ENCODE assay signal across 14 cellular contexts in the genomic region with DNA sequence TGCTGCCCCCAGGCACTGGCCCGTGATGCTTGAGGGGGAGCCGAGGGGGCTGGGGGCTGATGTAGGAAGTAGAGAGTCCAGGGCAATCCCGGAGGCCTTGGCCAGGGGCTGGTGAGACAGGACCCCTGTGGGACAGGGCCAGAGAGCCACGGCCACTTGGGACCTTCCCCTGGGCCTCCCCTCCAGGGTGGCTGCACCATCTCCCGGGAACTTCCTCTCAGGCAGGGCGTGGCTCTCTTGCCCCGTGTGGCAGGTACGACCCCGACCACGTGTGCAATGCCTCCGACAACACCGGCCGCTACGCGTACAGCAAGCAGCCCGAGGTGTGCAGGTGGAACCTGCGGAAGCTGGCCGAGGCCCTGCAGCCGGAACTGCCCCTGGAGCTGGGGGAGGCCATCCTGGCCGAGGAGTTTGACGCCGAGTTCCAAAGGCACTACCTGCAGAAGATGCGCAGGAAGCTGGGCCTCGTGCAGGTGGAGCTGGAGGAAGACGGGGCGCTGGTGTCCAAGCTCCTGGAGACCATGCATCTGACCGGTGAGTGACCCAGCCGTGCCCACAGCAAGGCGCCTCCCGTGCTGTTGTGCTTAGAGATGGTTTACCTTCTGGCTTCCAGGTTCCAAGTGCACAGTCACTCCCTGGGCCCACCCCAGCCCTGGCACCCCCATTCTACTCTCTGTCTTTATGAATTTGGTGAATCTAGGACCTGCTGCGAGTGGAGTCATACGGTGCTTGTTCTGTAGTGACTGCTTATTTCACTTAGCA.
"Had no signal": no experiment of that assay in that cellular context is flagged by ENCODE, and none has a peak within 500 bp of the region (broad histone marks: within the 10 kb centered on the region; RNA-seq: fewer than 3 reads in every experiment).

No MANE protein-coding gene starts in this region.

- H3K4me3 ChIP-seq: body of pancreas, esophagus muscularis mucosa, left ventricle myocardium inferior, right atrium auricular region, skin epidermis, suprapubic skin, upper lobe of right lung had no signal

- H3K27ac ChIP-seq: body of pancreas, esophagus muscularis mucosa, left ventricle myocardium inferior, right atrium auricular region, suprapubic skin, upper lobe of right lung had no signal

- H3K4me3 Mint-ChIP-seq: activated CD8-positive, alpha-beta memory T cell treated with anti-CD3 and anti-CD28 coated beads, Interleukin-2, amount 10 ng/mL, durations not matched to agents 7 days and 5 days; activated naive CD8-positive, alpha-beta T cell treated with anti-CD3 and anti-CD28 coated beads for 36 hours; activated T-helper 1 cell treated with anti-CD3 and anti-CD28 coated beads, Interleukin-12 subunit alpha, Interleukin-12 subunit beta, Interleukin-2, Interleukin-4 antibody, amounts not matched to agents 30 ng/mL and 10 ng/mL and 1 ng/mL, durations not matched to agents 14 hours and 24 hours and 36 hours; natural killer cell; stimulated activated naive CD8-positive, alpha-beta T cell treated with anti-CD3 and anti-CD28 coated beads, Interleukin-15, Interleukin-2, amounts not matched to agents 100 ng/mL and 50 ng/mL, for 24 hours had no signal

- H3K27ac Mint-ChIP-seq: activated T-helper 1 cell treated with anti-CD3 and anti-CD28 coated beads, Interleukin-12 subunit alpha, Interleukin-12 subunit beta, Interleukin-2, Interleukin-4 antibody, amounts not matched to agents 30 ng/mL and 10 ng/mL and 1 ng/mL, durations not matched to agents 14 hours and 24 hours and 36 hours had no signal

- DNase-seq: hippocampal formation had no signal

- H3K4me1 ChIP-seq: body of pancreas had no signal

- H3K9me3 Mint-ChIP-seq: activated naive CD8-positive, alpha-beta T cell treated with anti-CD3 and anti-CD28 coated beads for 36 hours; activated T-helper 1 cell treated with anti-CD3 and anti-CD28 coated beads, Interleukin-12 subunit alpha, Interleukin-12 subunit beta, Interleukin-2, Interleukin-4 antibody, amounts not matched to agents 30 ng/mL and 10 ng/mL and 1 ng/mL, durations not matched to agents 14 hours and 24 hours and 36 hours; natural killer cell; stimulated activated naive CD8-positive, alpha-beta T cell treated with anti-CD3 and anti-CD28 coated beads, Interleukin-15, Interleukin-2, amounts not matched to agents 100 ng/mL and 50 ng/mL, for 24 hours had no signal

- H3K9me3 ChIP-seq: body of pancreas, esophagus muscularis mucosa, left ventricle myocardium inferior, right atrium auricular region, suprapubic skin, upper lobe of right lung had no signal

- H3K27me3 ChIP-seq: body of pancreas, esophagus muscularis mucosa, right atrium auricular region, suprapubic skin, upper lobe of right lung had no signal

- H3K27me3 Mint-ChIP-seq: activated CD8-positive, alpha-beta memory T cell treated with anti-CD3 and anti-CD28 coated beads, Interleukin-2, amount 10 ng/mL, durations not matched to agents 7 days and 5 days; progenitor cell of endocrine pancreas; stimulated activated naive CD8-positive, alpha-beta T cell treated with anti-CD3 and anti-CD28 coated beads, Interleukin-15, Interleukin-2, amounts not matched to agents 100 ng/mL and 50 ng/mL, for 24 hours had no signal

- H3K36me3 Mint-ChIP-seq: natural killer cell had no signal
